11 cellular contexts compared by ENCODE assay signal in the genomic region with DNA sequence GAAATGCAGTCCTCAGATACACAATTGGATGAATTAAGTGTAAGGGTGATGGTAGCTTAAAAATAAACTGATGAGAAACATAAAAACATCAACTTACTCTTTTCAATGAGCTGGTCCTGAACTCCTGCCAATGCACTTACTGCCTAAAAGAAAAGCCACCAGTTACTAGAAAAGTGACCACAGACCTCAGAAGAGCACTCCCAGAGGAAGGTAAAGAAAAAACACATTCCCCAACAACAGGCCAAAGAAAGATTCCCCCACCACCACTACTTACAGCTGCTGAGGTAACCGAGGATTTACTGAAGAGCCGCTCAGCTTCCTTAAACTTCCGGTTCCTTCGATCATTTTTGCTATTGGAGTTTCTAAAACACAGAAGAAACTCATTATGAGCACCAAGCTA. TPM values are rescaled to one million over a fixed set of nuclear protein-coding genes. Genes with fewer than 3 reads are reported as not detected.
DNase-seq lines count a peak whose midpoint lies in the region; ATAC-seq and TF ChIP-seq lines count a peak whose summit lies in the region.
"Had no signal": no experiment of that assay in that cellular context is flagged by ENCODE, and none has a peak within 500 bp of the region (broad histone marks: within the 10 kb centered on the region; RNA-seq: fewer than 3 reads in every experiment).

No MANE protein-coding gene starts in this region.

- peaks cover 0 to 77% (median 21%) of the 10 kb centered on the region in 11 experiments; a peak in 14 of 22 replicates for H4K20me1 ChIP-seq in BLaER1 treated with 17β-estradiol and CSF1 and Interleukin-3, amounts not matched to agents 10 nM and 100 nM

- peaks cover 59 to 75% of the 10 kb centered on the region in 2 donors for H3K36me3 Mint-ChIP-seq in CD14-positive monocyte

- no peak overlapping the region for H3K27ac ChIP-seq in BLaER1 treated with 17β-estradiol and CSF1 and Interleukin-3, amounts not matched to agents 10 nM and 100 nM
- no peak overlapping the region for H3K27ac ChIP-seq in RWPE1
- H3K27ac ChIP-seq: coronary artery, lower lobe of right lung had no signal

- no peak overlapping the region for H3K4me3 Mint-ChIP-seq in CD14-positive monocyte

- H3K9me3 Mint-ChIP-seq in CD14-positive monocyte: no peaks in the 10 kb centered on the region

- no peak overlapping the region for H3K4me3 ChIP-seq in BLaER1 treated with 17β-estradiol and CSF1 and Interleukin-3, amounts not matched to agents 10 nM and 100 nM
- no peak overlapping the region for H3K4me3 ChIP-seq in H7 (ENCODE audit: insufficient read depth, low read depth, low read length)
- H3K4me3 ChIP-seq: coronary artery, lower lobe of right lung had no signal

- no peaks in the 10 kb centered on the region for H3K9me3 ChIP-seq in BLaER1 treated with 17β-estradiol and CSF1 and Interleukin-3, amounts not matched to agents 10 nM and 100 nM (replicated peaks in 1 of 11)
- H3K9me3 ChIP-seq: lower lobe of right lung had no signal

- H3K4me2 ChIP-seq in BLaER1 treated with 17β-estradiol and CSF1 and Interleukin-3, amounts not matched to agents 10 nM and 100 nM: peak overlapping the region in 7 of 11 experiments; percentile 0 to 44 (median 16); a peak in 5 of 22 replicates

- intact Hi-C loops in CD14-positive monocyte (cut with micrococcal nuclease): no loop called here

- H3K27me3 ChIP-seq in BLaER1 treated with 17β-estradiol and CSF1 and Interleukin-3, amounts not matched to agents 10 nM and 100 nM: no peaks in the 10 kb centered on the region
- H3K27me3 ChIP-seq in H7 (ENCODE audit: control insufficient read depth, insufficient read depth, low read length): no peaks in the 10 kb centered on the region

- POLR2A ChIA-PET in RWPE1 (lab: Yijun Ruan, JAX; ENCODE audit: low non-redundant PET): no interaction called here

- DNase-seq in H7 (peak; percentile 41), RWPE1 (ENCODE audit: low spot score) (no peak), glomerular visceral epithelial cell (ENCODE audit: extremely low spot score) (peak; percentile 46), CD14-positive monocyte (ENCODE audit: low spot score) (no peak)
- DNase-seq in activated naive CD4-positive, alpha-beta T cell (lab: John Stamatoyannopoulos, UW): no peak
- DNase-seq: activated CD4-positive, alpha-beta T cell treated with anti-CD3 and anti-CD28 coated beads for 1 hour; lower lobe of right lung had no signal

- ATAC-seq in HG03469 (IDR thresholded peaks at IDR 0.05; ENCODE audit: unreplicated experiment): no peak
- ATAC-seq in GM19023 (IDR thresholded peaks at IDR 0.05; ENCODE audit: unreplicated experiment): no peak
- ATAC-seq: lower lobe of right lung had no signal

- peaks cover 17% of the 10 kb centered on the region for H3K4me1 Mint-ChIP-seq in CD14-positive monocyte

- H3K27me3 Mint-ChIP-seq in CD14-positive monocyte (ENCODE audit: low read depth in 3 of 3): peaks cover 0 to 3% (median 2%) of the 10 kb centered on the region in 3 donors

- CTCF ChIA-PET in RWPE1 (lab: Yijun Ruan, JAX): interaction anchor here (0.5 to 1.2 kb wide), 7 partner anchors 9 to 939 kb away, joined by 3 to 4 read pairs (median 3); no protein-coding TSS in a partner anchor

- H3K9ac ChIP-seq in BLaER1 treated with 17β-estradiol and CSF1 and Interleukin-3, amounts not matched to agents 10 nM and 100 nM: no peak overlapping the region

- H3K36me3 ChIP-seq in BLaER1 treated with 17β-estradiol and CSF1 and Interleukin-3, amounts not matched to agents 10 nM and 100 nM: peaks cover 85 to 93% (median 90%) of the 10 kb centered on the region in 11 experiments
- peaks cover 7% of the 10 kb centered on the region for H3K36me3 ChIP-seq in H7 (replicated peaks; ENCODE audit: control insufficient read depth, insufficient read depth, low read length)

- H3K4me1 ChIP-seq in BLaER1 treated with 17β-estradiol and CSF1 and Interleukin-3, amounts not matched to agents 10 nM and 100 nM: peaks cover 16 to 39% (median 28%) of the 10 kb centered on the region in 10 experiments

- H3K27ac Mint-ChIP-seq in CD14-positive monocyte: no peak overlapping the region

- peak; percentile 20; the same call in 1 of the 2 replicates for TF ChIP-seq CTCF in RWPE1 (conservative IDR thresholded peaks at IDR 0.05; ENCODE audit: low read depth)
- TF ChIP-seq CTCF in CD14-positive monocyte (IDR thresholded peaks at IDR 0.05): no peak

RNA-seq across cellular contexts. Expression of gene MEAF6, which starts 5.4 kb away (rescaled TPM):
- 65.4 and 71.3 TPM in 2 replicates for total RNA-seq in H7 (2014; rRNA removed; shearing (Covaris generic))
- 10 to 100 TPM; 79.2 to 99.8 TPM for polyA plus RNA-seq in CD14-positive monocyte

RNA-seq across cellular contexts. Expression of gene ZC3H12A, which starts 34.8 kb away (rescaled TPM):
- 11.0 and 12.3 TPM in 2 replicates for total RNA-seq in H7 (2014; rRNA removed; shearing (Covaris generic))
- 1 to 10 TPM; 5.2 to 5.8 TPM for polyA plus RNA-seq in CD14-positive monocyte

RNA-seq across cellular contexts. Expression of gene SNIP1, which starts 44.9 kb away (rescaled TPM):
- total RNA-seq in H7 (2014; rRNA removed; shearing (Covaris generic)): 18.5 and 19.8 TPM in 2 replicates
- 1 to 10 TPM; 1.6 to 3.3 TPM for polyA plus RNA-seq in CD14-positive monocyte

RNA-seq across cellular contexts. Expression of gene DNALI1, which starts 47.6 kb away (rescaled TPM):
- total RNA-seq in H7 (2014; rRNA removed; shearing (Covaris generic)): 3.3 and 4.0 TPM in 2 replicates
- not detected for polyA plus RNA-seq in CD14-positive monocyte

Comparison
In these comparisons a context has a peak if more than half of its experiments do, and no peak if none do; other contexts are left out.
1. DNase-seq: peak in H7 (single experiment) and glomerular visceral epithelial cell (single experiment); none in RWPE1 (single experiment), CD14-positive monocyte (single experiment) and activated naive CD4-positive, alpha-beta T cell (0 of 4).